Comparison of ENCODE assay signal across 15 cellular contexts in the genomic region with DNA sequence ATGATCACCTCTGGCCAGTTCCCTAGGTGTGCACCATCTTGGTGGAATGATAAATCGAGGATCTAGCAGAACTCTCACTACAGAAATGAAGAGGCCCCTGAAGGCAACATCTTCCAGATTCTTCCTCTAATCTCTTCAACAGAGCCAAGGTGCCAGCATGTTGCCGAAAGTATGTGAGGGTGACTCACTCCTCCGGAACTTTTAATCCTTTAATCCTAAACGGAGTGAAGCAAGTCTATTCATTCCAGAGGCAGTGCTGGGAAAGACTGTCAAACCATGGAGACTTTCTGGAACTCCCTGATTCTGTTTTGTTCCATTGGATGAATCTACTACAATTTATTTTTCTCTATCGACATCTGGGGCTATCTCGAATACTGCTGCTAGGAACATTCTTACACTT.
DNase-seq lines count a peak whose midpoint lies in the region; ATAC-seq lines count a peak whose summit lies in the region.
"Had no signal": no experiment of that assay in that cellular context is flagged by ENCODE, and none has a peak within 500 bp of the region (broad histone marks: within the 10 kb centered on the region; RNA-seq: fewer than 3 reads in every experiment).

No MANE protein-coding gene starts in this region.

- no peak overlapping the region for H3K9ac ChIP-seq in GM23248

- 16 to 20% methylated on average over 6 of the region's 6 CpGs for WGBS in GM23248 (ENCODE audit: low coverage in 1 of 2, low lambda C conversion rate in 2 of 2, missing lambda C conversion rate in 2 of 2), 2 experiments

- no peaks in the 10 kb centered on the region for H3K9me3 Mint-ChIP-seq in stimulated activated naive B cell treated with anti-CD40 and anti-IgM and Interleukin-4, amounts not matched to agents 10 μg/mL and 1 μg/mL and 100 μg/mL, for 72 hours
- H3K9me3 Mint-ChIP-seq: activated CD8-positive, alpha-beta T cell treated with anti-CD3 and anti-CD28 coated beads for 36 hours had no signal

- no peaks in the 10 kb centered on the region for H3K36me3 Mint-ChIP-seq in stimulated activated naive B cell treated with anti-CD40 and anti-IgM and Interleukin-4, amounts not matched to agents 10 μg/mL and 1 μg/mL and 100 μg/mL, for 72 hours

- H3K27me3 Mint-ChIP-seq in stimulated activated naive B cell treated with anti-CD40 and anti-IgM and Interleukin-4, amounts not matched to agents 10 μg/mL and 1 μg/mL and 100 μg/mL, for 72 hours = peaks cover 0 to 8% of the 10 kb centered on the region in 2 donors
- H3K27me3 Mint-ChIP-seq: activated CD8-positive, alpha-beta T cell treated with anti-CD3 and anti-CD28 coated beads for 36 hours had no signal

- H3K4me3 Mint-ChIP-seq in stimulated activated naive B cell treated with anti-CD40 and anti-IgM and Interleukin-4, amounts not matched to agents 10 μg/mL and 1 μg/mL and 100 μg/mL, for 72 hours = no peak overlapping the region
- H3K4me3 Mint-ChIP-seq: activated CD8-positive, alpha-beta T cell treated with anti-CD3 and anti-CD28 coated beads for 36 hours had no signal

- peak overlapping the region; percentile 60 for H3K27ac ChIP-seq in GM23248
- H3K27ac ChIP-seq in SJCRH30 = no peak overlapping the region
- H3K27ac ChIP-seq: left lung, pancreas, thyroid gland had no signal

- DNase-seq in GM23248 = peak; percentile 82
- peak; percentile 27 to 57 for DNase-seq in SJCRH30
- DNase-seq in fibroblast of gingiva (ENCODE audit: low read depth) = peak; percentile 71
- DNase-seq in renal cortical epithelial cell (ENCODE audit: low read depth) = peak; percentile 38
- no peak for DNase-seq in Ammon's horn (ENCODE audit: low spot score)
- no peak for DNase-seq in stimulated activated naive B cell treated with anti-CD40 and anti-IgM and Interleukin-4, amounts not matched to agents 10 μg/mL and 1 μg/mL and 100 μg/mL, for 72 hours
- DNase-seq: activated CD8-positive, alpha-beta T cell treated with anti-CD3 and anti-CD28 coated beads for 36 hours; amygdala; left lung; NCI-H524 treated with DMSO at 0.1 percent for 48 hours; pancreas; T-helper 1 cell; thyroid gland had no signal

- no peaks in the 10 kb centered on the region for H3K79me2 ChIP-seq in GM23248 (ENCODE audit: insufficient read depth)

- H3K9me2 ChIP-seq in GM23248 (ENCODE audit: insufficient read depth) = no peaks in the 10 kb centered on the region

- in situ Hi-C loops in GM23248 (cut with MboI) = loop anchor here (25.0 kb wide), 1 partner anchor 158 kb away; no protein-coding TSS in a partner anchor

- H3K27me3 ChIP-seq in GM23248 (replicated peaks; ENCODE audit: insufficient read depth) = no peaks in the 10 kb centered on the region
- no peaks in the 10 kb centered on the region for H3K27me3 ChIP-seq in SJCRH30
- H3K27me3 ChIP-seq: pancreas, thyroid gland had no signal

- H3K4me1 ChIP-seq in GM23248 (ENCODE audit: insufficient read depth) (peaks cover 34% of the 10 kb centered on the region), SJCRH30 (peaks cover 20% of the 10 kb centered on the region)
- H3K4me1 ChIP-seq: left lung, thyroid gland had no signal

- peaks cover 34% of the 10 kb centered on the region for H3F3A ChIP-seq in GM23248 (ENCODE audit: insufficient read depth)

- H2AFZ ChIP-seq in GM23248 = no peak overlapping the region

- no peaks in the 10 kb centered on the region for H4K20me1 ChIP-seq in GM23248 (ENCODE audit: insufficient read depth)

- peak overlapping the region; percentile 35 for H3K4me2 ChIP-seq in GM23248 (ENCODE audit: unreplicated experiment)

- H3K4me3 ChIP-seq in GM23248 (no peak overlapping the region), SJCRH30 (no peak overlapping the region)
- H3K4me3 ChIP-seq: left lung, pancreas, thyroid gland had no signal

- peaks cover 0 to 1% of the 10 kb centered on the region in 2 donors for H3K4me1 Mint-ChIP-seq in stimulated activated naive B cell treated with anti-CD40 and anti-IgM and Interleukin-4, amounts not matched to agents 10 μg/mL and 1 μg/mL and 100 μg/mL, for 72 hours

- no peak for ATAC-seq in GM18519 (IDR thresholded peaks at IDR 0.05; ENCODE audit: low FRiP score, unreplicated experiment)
- ATAC-seq in stimulated activated naive B cell treated with anti-CD40 and anti-IgM and Interleukin-4, amounts not matched to agents 10 μg/mL and 1 μg/mL and 100 μg/mL, for 72 hours (replicated peaks) = no peak
- ATAC-seq in GM18873 (IDR thresholded peaks at IDR 0.05; ENCODE audit: low FRiP score, unreplicated experiment) = no peak
- ATAC-seq: activated CD8-positive, alpha-beta T cell treated with anti-CD3 and anti-CD28 coated beads for 36 hours; left lung had no signal

- H3K27ac Mint-ChIP-seq in stimulated activated naive B cell treated with anti-CD40 and anti-IgM and Interleukin-4, amounts not matched to agents 10 μg/mL and 1 μg/mL and 100 μg/mL, for 72 hours = no peak overlapping the region
- H3K27ac Mint-ChIP-seq: activated CD8-positive, alpha-beta T cell treated with anti-CD3 and anti-CD28 coated beads for 36 hours had no signal

- H3K9me3 ChIP-seq in GM23248 (ENCODE audit: low read depth) = no peaks in the 10 kb centered on the region
- H3K9me3 ChIP-seq in SJCRH30 (replicated peaks) = no peaks in the 10 kb centered on the region
- H3K9me3 ChIP-seq: left lung, pancreas, thyroid gland had no signal

- H3K36me3 ChIP-seq in GM23248 (ENCODE audit: low read depth) (no peaks in the 10 kb centered on the region), SJCRH30 (no peaks in the 10 kb centered on the region)
- H3K36me3 ChIP-seq: left lung, pancreas, thyroid gland had no signal

Comparison
In these comparisons a context has a peak if more than half of its experiments do, and no peak if none do; other contexts are left out.
1. DNase-seq: peak in GM23248 (single experiment), SJCRH30 (2 of 2), fibroblast of gingiva (single experiment) and renal cortical epithelial cell (single experiment); none in Ammon's horn (single experiment) and stimulated activated naive B cell treated with anti-CD40 and anti-IgM and Interleukin-4, amounts not matched to agents 10 μg/mL and 1 μg/mL and 100 μg/mL, for 72 hours (single experiment).